ENCODE assay signal across 9 cellular contexts in genomic region chr19:49684251-49684982, GRCh38. TPM values are rescaled to one million over a fixed set of nuclear protein-coding genes. Genes with fewer than 3 reads are reported as not detected.
DNase-seq lines count a peak whose midpoint lies in the region; ATAC-seq, FAIRE-seq and TF ChIP-seq lines count a peak whose summit lies in the region.
"Had no signal": no experiment of that assay in that cellular context is flagged by ENCODE, and none has a peak within 500 bp of the region (broad histone marks: within the 10 kb centered on the region; RNA-seq: fewer than 3 reads in every experiment).

No MANE protein-coding gene starts in this region.

- no peaks in the 10 kb centered on the region for H3K9me3 ChIP-seq in heart right ventricle
- H3K9me3 ChIP-seq in PC-3 (ENCODE audit: low read length), result no peaks in the 10 kb centered on the region
- no peaks in the 10 kb centered on the region for H3K9me3 ChIP-seq in upper lobe of left lung

- no peak overlapping the region for H3K4me3 Mint-ChIP-seq in activated naive CD4-positive, alpha-beta T cell treated with anti-CD3 and anti-CD28 coated beads for 36 hours

- FAIRE-seq in GM19239 (lab: Jason Lieb, UNC), result no peak
- FAIRE-seq: endometrium had no signal

- H3K27me3 Mint-ChIP-seq in activated naive CD4-positive, alpha-beta T cell treated with anti-CD3 and anti-CD28 coated beads for 36 hours (ENCODE audit: low read depth), result no peaks in the 10 kb centered on the region

- H3K9ac ChIP-seq in PC-3 (ENCODE audit: low read length), result no peak overlapping the region

- H3K4me1 ChIP-seq in heart right ventricle, result peaks cover 13 to 77% (median 48%) of the 10 kb centered on the region in 9 donors
- H3K4me1 ChIP-seq in PC-3 (ENCODE audit: insufficient read depth, low read length), result peaks cover 16% of the 10 kb centered on the region
- H3K4me1 ChIP-seq in upper lobe of left lung, result peaks cover 24 to 55% (median 43%) of the 10 kb centered on the region in 4 donors

- TF ChIP-seq EP300 in upper lobe of left lung (IDR thresholded peaks at IDR 0.05), result no peak

- no peaks in the 10 kb centered on the region for H3F3A ChIP-seq in PC-3 (ENCODE audit: low read length, unreplicated experiment)

- peaks cover 0 to 7% (median 0%) of the 10 kb centered on the region in 7 donors for H3K27me3 ChIP-seq in heart right ventricle
- H3K27me3 ChIP-seq in PC-3 (ENCODE audit: low read length), result no peaks in the 10 kb centered on the region
- peaks cover 0 to under 1% (median 0%) of the 10 kb centered on the region in 4 donors for H3K27me3 ChIP-seq in upper lobe of left lung

- intact Hi-C loops in heart right ventricle (cut with DNase I) (loop anchor here in 1 of 10 donors (10.0 kb wide), 1 partner anchor 120 kb away; no protein-coding TSS in a partner anchor), Right ventricle myocardium superior (cut with DNase I) (no loop called here), PC-3 (cut with micrococcal nuclease) (no loop called here)
- intact Hi-C loops in activated naive CD4-positive, alpha-beta T cell treated with anti-CD3 and anti-CD28 coated beads for 36 hours (cut with micrococcal nuclease), result no loop called here

- TF ChIP-seq POLR2A in upper lobe of left lung (IDR thresholded peaks at IDR 0.05), result no peak

- peaks cover 29% of the 10 kb centered on the region for H3K79me2 ChIP-seq in PC-3 (ENCODE audit: low read length)

- 81 to 84% methylated on average over 33 to 35 of the region's 35 CpGs for WGBS in heart right ventricle, 2 donors
- WGBS in upper lobe of left lung, 2 donors, result 82 to 84% methylated on average over 16 to 34 of the region's 35 CpGs

- TF ChIP-seq CTCF in heart right ventricle (IDR thresholded peaks at IDR 0.05) (peak in 8 of 9 donors; percentile 7 to 51 (median 36)), PC-3 (conservative IDR thresholded peaks at IDR 0.05; ENCODE audit: low read depth, low read length) (peak; percentile 70), fibroblast of mammary gland (conservative IDR thresholded peaks at IDR 0.05; ENCODE audit: control insufficient read depth, insufficient read depth, low read depth, low read length) (peak; percentile 34), upper lobe of left lung (IDR thresholded peaks at IDR 0.05) (peak in 4 of 6 experiments; percentile 9 to 34 (median 24))

- POLR2A ChIA-PET in PC-3 (lab: Charles Lee; ENCODE audit: unreplicated experiment), result no interaction called here

- no peak for DNase-seq in heart right ventricle
- DNase-seq in Right ventricle myocardium superior, result no peak
- DNase-seq in PC-3, result peak; percentile 35
- DNase-seq in fibroblast of mammary gland (ENCODE audit: low read depth), result no peak
- DNase-seq in upper lobe of left lung, result peak in 1 of 2 donors; percentile 83
- DNase-seq in SIG-M5 treated with dmso at 0.1 percent for 504 hours (lab: John Stamatoyannopoulos, UW; ENCODE audit: unreplicated experiment), result no peak
- DNase-seq in activated naive CD4-positive, alpha-beta T cell treated with anti-CD3 and anti-CD28 coated beads for 36 hours, result no peak
- DNase-seq in GM19239 (ENCODE audit: insufficient read length, low spot score), result no peak

- H3K36me3 ChIP-seq in heart right ventricle (peaks cover 3 to 76% (median 47%) of the 10 kb centered on the region in 9 donors), PC-3 (ENCODE audit: low read depth, low read length) (peaks cover 56% of the 10 kb centered on the region), upper lobe of left lung (peaks cover 3 to 62% (median 55%) of the 10 kb centered on the region in 4 donors)

- BruUV-seq in PC-3 (replicated peaks; lab: Mats Ljungman, UMichigan), result no TSS peak

- no peaks in the 10 kb centered on the region for H3K9me3 Mint-ChIP-seq in activated naive CD4-positive, alpha-beta T cell treated with anti-CD3 and anti-CD28 coated beads for 36 hours

- peak overlapping the region in 1 of 10 donors; percentile 60 for H3K27ac ChIP-seq in heart right ventricle
- H3K27ac ChIP-seq in PC-3 (ENCODE audit: low read length), result no peak overlapping the region
- peak overlapping the region in 1 of 4 donors; percentile 78 for H3K27ac ChIP-seq in upper lobe of left lung

- no peak overlapping the region for H3K4me3 ChIP-seq in heart right ventricle
- no peak overlapping the region for H3K4me3 ChIP-seq in PC-3 (ENCODE audit: low read length)
- H3K4me3 ChIP-seq in fibroblast of mammary gland (ENCODE audit: control insufficient read depth, low read depth, low read length), result no peak overlapping the region
- no peak overlapping the region for H3K4me3 ChIP-seq in upper lobe of left lung

- CTCF ChIA-PET in PC-3 (lab: Charles Lee), result interaction anchor here (0.6 kb wide), 1 partner anchor 12 kb away, joined by 4 read pairs; no protein-coding TSS in a partner anchor
- CTCF ChIA-PET in activated naive CD4-positive, alpha-beta T cell treated with anti-CD3 and anti-CD28 coated beads for 36 hours (lab: Charles Lee), result interaction anchor here (1.1 kb wide), 1 partner anchor 138 kb away, joined by 4 read pairs; no protein-coding TSS in a partner anchor

- no peaks in the 10 kb centered on the region for H3K9me2 ChIP-seq in PC-3 (replicated peaks; ENCODE audit: low read length)

- ATAC-seq in heart right ventricle, result no peak
- ATAC-seq in Right ventricle myocardium superior (ENCODE audit: poor library complexity), result no peak
- no peak for ATAC-seq in PC-3
- ATAC-seq in upper lobe of left lung (ENCODE audit: low FRiP score in 2 of 2), result no peak

- no peak overlapping the region for H2AFZ ChIP-seq in PC-3 (ENCODE audit: low read length)

- peaks cover 35% of the 10 kb centered on the region for H3K36me3 Mint-ChIP-seq in activated naive CD4-positive, alpha-beta T cell treated with anti-CD3 and anti-CD28 coated beads for 36 hours (ENCODE audit: low read depth)

- H3K4me2 ChIP-seq in PC-3 (ENCODE audit: low read length), result no peak overlapping the region

- no peak overlapping the region for H3K27ac Mint-ChIP-seq in activated naive CD4-positive, alpha-beta T cell treated with anti-CD3 and anti-CD28 coated beads for 36 hours

- H4K20me1 ChIP-seq in PC-3 (ENCODE audit: low read length), result peaks cover 35% of the 10 kb centered on the region

- H3K4me1 Mint-ChIP-seq in activated naive CD4-positive, alpha-beta T cell treated with anti-CD3 and anti-CD28 coated beads for 36 hours (ENCODE audit: low read depth), result peaks cover 34% of the 10 kb centered on the region

RNA-seq across cellular contexts. Expression of gene ADM5, which starts 5.0 kb away (rescaled TPM):
- under 1 TPM; 0.16 to 0.74 (median 0.47) TPM for total RNA-seq in heart right ventricle
- polyA plus RNA-seq in heart right ventricle, result 1 to 10 TPM; 1.1 to 1.6 TPM
- 0.67 TPM for total RNA-seq in Right ventricle myocardium superior
- total RNA-seq in PC-3 (2014; rRNA removed), result 5.0 and 6.3 TPM in 2 replicates
- total RNA-seq in upper lobe of left lung, result 1 to 10 TPM in 4 of 6 donors, under 1 TPM in 1, not detected in 1; 0.55 to 3.0 (median 1.5) TPM
- total RNA-seq in activated naive CD4-positive, alpha-beta T cell treated with anti-CD3 and anti-CD28 coated beads for 36 hours, result 1 to 10 TPM; 1.4 to 1.8 TPM

RNA-seq across cellular contexts. Expression of gene CPT1C, which starts 6.5 kb away (rescaled TPM):
- total RNA-seq in heart right ventricle, result 1 to 10 TPM; 1.4 to 3.6 (median 1.9) TPM
- 10 to 100 TPM in 1 of 2 donors, 1 to 10 TPM in 1; 4.8 to 10.7 TPM for polyA plus RNA-seq in heart right ventricle
- 2.2 TPM for total RNA-seq in Right ventricle myocardium superior
- 11.5 and 13.6 TPM in 2 replicates for total RNA-seq in PC-3 (2014; rRNA removed)
- total RNA-seq in upper lobe of left lung, result 10 to 100 TPM in 1 of 6 donors, 1 to 10 TPM in 2, under 1 TPM in 1, not detected in 2; 0.46 to 17.2 (median 4.6) TPM
- under 1 TPM; 0.32 to 0.48 TPM for total RNA-seq in activated naive CD4-positive, alpha-beta T cell treated with anti-CD3 and anti-CD28 coated beads for 36 hours

RNA-seq across cellular contexts. Expression of gene PRMT1, which starts 7.3 kb away (rescaled TPM):
- total RNA-seq in heart right ventricle (100 to 1,000 TPM; 112 to 146 (median 127) TPM), Right ventricle myocardium superior (110 TPM), PC-3 (2014; rRNA removed) (625 and 761 TPM in 2 replicates), upper lobe of left lung (100 to 1,000 TPM in 2 of 6 donors, 10 to 100 TPM in 4; 65.6 to 155 (median 82.0) TPM)
- polyA plus RNA-seq in heart right ventricle, result 100 to 1,000 TPM in 1 of 2 donors, 10 to 100 TPM in 1; 80.0 to 270 TPM
- total RNA-seq in activated naive CD4-positive, alpha-beta T cell treated with anti-CD3 and anti-CD28 coated beads for 36 hours, result 100 to 1,000 TPM; 380 to 394 TPM

RNA-seq across cellular contexts. Expression of gene BCL2L12, which starts 18.7 kb away (rescaled TPM):
- 10 to 100 TPM in 5 of 10 donors, 1 to 10 TPM in 5; 7.8 to 14.6 (median 9.8) TPM for total RNA-seq in heart right ventricle
- 10 to 100 TPM in 1 of 2 donors, 1 to 10 TPM in 1; 8.6 to 19.6 TPM for polyA plus RNA-seq in heart right ventricle
- 10.8 TPM for total RNA-seq in Right ventricle myocardium superior
- 82.5 and 104 TPM in 2 replicates for total RNA-seq in PC-3 (2014; rRNA removed)
- total RNA-seq in upper lobe of left lung, result 10 to 100 TPM in 3 of 6 donors, 1 to 10 TPM in 3; 4.2 to 21.3 (median 14.1) TPM
- 10 to 100 TPM; 70.5 to 75.6 TPM for total RNA-seq in activated naive CD4-positive, alpha-beta T cell treated with anti-CD3 and anti-CD28 coated beads for 36 hours

RNA-seq across cellular contexts. Expression of gene IRF3, which starts 18.8 kb away (rescaled TPM):
- 10 to 100 TPM; 22.3 to 39.4 (median 24.7) TPM for total RNA-seq in heart right ventricle
- 10 to 100 TPM; 67.8 to 84.2 TPM for polyA plus RNA-seq in heart right ventricle
- 29.9 TPM for total RNA-seq in Right ventricle myocardium superior
- 223 and 236 TPM in 2 replicates for total RNA-seq in PC-3 (2014; rRNA removed)
- 100 to 1,000 TPM in 3 of 6 donors, 10 to 100 TPM in 3; 50.5 to 210 (median 99.1) TPM for total RNA-seq in upper lobe of left lung
- 10 to 100 TPM; 85.2 to 97.8 TPM for total RNA-seq in activated naive CD4-positive, alpha-beta T cell treated with anti-CD3 and anti-CD28 coated beads for 36 hours
